1 cellular context compared by ENCODE assay signal in genomic region chr1:212683357-212683722, GRCh38.
TF ChIP-seq lines count a peak whose summit lies in the region.

No MANE protein-coding gene starts in this region.

TF ChIP-seq in SK-N-SH, 30 proteins besides CTCF, POLR2A, EP300 and RAD21 (continued from another document):
- no peak for TF ChIP-seq USF2 (IDR thresholded peaks at IDR 0.05; ENCODE audit: borderline replicate concordance, low read depth, low read length)
